In the genomic region with DNA sequence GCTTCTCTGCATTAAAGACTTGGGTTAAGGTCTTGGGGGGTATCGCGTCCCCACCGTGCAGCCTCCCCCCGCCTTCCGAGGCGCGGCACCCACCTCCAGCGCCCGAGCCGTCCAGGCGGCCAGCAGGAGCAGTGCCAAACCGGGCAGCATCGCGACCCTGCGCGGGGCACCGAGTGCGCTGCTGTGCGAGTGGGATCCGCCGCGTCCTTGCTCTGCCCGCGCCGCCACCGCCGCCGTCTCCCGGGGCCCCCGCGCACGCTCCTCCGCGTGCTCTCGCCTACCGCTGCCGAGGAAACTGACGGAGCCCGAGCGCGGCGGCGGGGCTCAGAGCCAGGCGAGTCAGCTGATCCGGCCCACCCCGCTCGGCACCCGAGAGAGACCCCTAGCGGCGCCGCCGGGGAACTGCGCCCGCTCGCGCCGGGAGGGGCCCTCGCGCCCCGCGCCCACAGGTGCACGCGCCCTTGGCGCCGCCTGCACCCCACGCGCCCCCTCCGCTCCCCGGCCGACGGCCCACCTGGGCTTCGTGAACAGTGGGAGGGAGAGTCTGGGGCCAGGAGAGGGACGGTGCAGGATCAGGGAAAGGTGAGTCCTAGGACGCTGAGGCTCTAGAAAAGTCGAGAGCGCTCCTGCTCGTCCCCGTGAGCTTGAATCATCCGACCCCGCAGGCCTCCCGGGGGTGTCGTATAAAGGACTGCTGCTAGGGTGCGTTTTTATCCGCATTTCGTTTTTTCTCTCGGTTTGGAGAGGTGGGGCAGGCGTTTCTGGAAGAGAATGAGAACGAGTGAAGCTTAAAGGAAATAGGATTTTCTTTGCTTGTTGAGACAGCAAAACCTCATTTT, we compare ENCODE assay signal across 8 cellular contexts. TPM values are rescaled to one million over a fixed set of nuclear protein-coding genes. Genes with fewer than 3 reads are reported as not detected.
A peak's percentile ranks its signal among the peaks of the same experiment; 100 is the strongest.
DNase-seq lines count a peak whose midpoint lies in the region; ATAC-seq and TF ChIP-seq lines count a peak whose summit lies in the region.

Gene APP (minus strand): TSS at position 300 of the 839 bp plus-strand sequence. CDS start 150 bp downstream, at position 150.

- peak within 1 kb of the TSS; percentile 89 for H3K27ac ChIP-seq in RWPE1
- peak within 1 kb of the TSS; percentile 80 for H3K27ac ChIP-seq in neural progenitor cell
- H3K27ac ChIP-seq in stomach smooth muscle (ENCODE audit: low read length), result peak within 1 kb of the TSS; percentile 76

- H3K4me2 ChIP-seq in neural progenitor cell, result peak within 1 kb of the TSS; percentile 86

- peak; percentile 85 for ATAC-seq in GM21515 (IDR thresholded peaks at IDR 0.05; ENCODE audit: unreplicated experiment)

- H3K4me1 Mint-ChIP-seq in neural progenitor cell, result peaks cover 41% of the 10 kb centered on the region

- peak within 1 kb of the TSS; percentile 99 for H2AFZ ChIP-seq in neural progenitor cell (replicated peaks)

- TF ChIP-seq CTCF in RWPE1 (conservative IDR thresholded peaks at IDR 0.05; ENCODE audit: low read depth) (peak; percentile 98), foreskin fibroblast (IDR thresholded peaks at IDR 0.05; ENCODE audit: low read depth, low read length) (peak; percentile 54), neural progenitor cell (IDR thresholded peaks at IDR 0.05) (peak; percentile 86)

- H3K36me3 Mint-ChIP-seq in neural progenitor cell, result peaks cover 2% of the 10 kb centered on the region

- H3K27me3 Mint-ChIP-seq in neural progenitor cell (ENCODE audit: insufficient read depth, low read depth), result peaks cover 9% of the 10 kb centered on the region

- POLR2A ChIA-PET in RWPE1 (lab: Yijun Ruan, JAX; ENCODE audit: low non-redundant PET), result no interaction called here

- peaks cover 49% of the 10 kb centered on the region for H3K79me2 ChIP-seq in neural progenitor cell (ENCODE audit: low read depth)

- H3K4me1 ChIP-seq in neural progenitor cell, result peaks cover 32% of the 10 kb centered on the region
- H3K4me1 ChIP-seq in stomach smooth muscle (ENCODE audit: control insufficient read depth, insufficient read depth, low read length), result peaks cover 22% of the 10 kb centered on the region

- DNase-seq in DMS114 treated with DMSO at 0.1 percent for 48 hours (lab: John Stamatoyannopoulos, UW; ENCODE audit: unreplicated experiment) (peak; percentile 17), HuH-7.5 (ENCODE audit: low spot score) (peak; percentile 72), RWPE1 (ENCODE audit: low spot score) (peak; percentile 93), activated gamma-delta T cell treated with Interleukin-2 at 50 U/mL for 16 hours (peak; percentile 82), foreskin fibroblast (peak; percentile 71 to 93), neural progenitor cell (ENCODE audit: low spot score) (peak; percentile 92)

- H4K20me1 ChIP-seq in neural progenitor cell (ENCODE audit: low read depth), result peaks cover 28% of the 10 kb centered on the region

- no peaks in the 10 kb centered on the region for H3K9me3 Mint-ChIP-seq in neural progenitor cell

- H3K4me3 ChIP-seq in foreskin fibroblast (ENCODE audit: low read depth in 1 of 2, low read length in 2 of 2) (peak within 1 kb of the TSS; percentile 87 to 89), neural progenitor cell (peak within 1 kb of the TSS; percentile 98), stomach smooth muscle (ENCODE audit: low read length in 2 of 2) (peak within 1 kb of the TSS; percentile 94 to 96)

- H3K9ac ChIP-seq in neural progenitor cell (peak within 1 kb of the TSS; percentile 76), stomach smooth muscle (ENCODE audit: low read length in 2 of 2) (peak within 1 kb of the TSS; percentile 61 to 79)

- peaks cover 19% of the 10 kb centered on the region for H3F3A ChIP-seq in neural progenitor cell (ENCODE audit: low read depth)

- H3K4me3 Mint-ChIP-seq in neural progenitor cell, result peak within 1 kb of the TSS; percentile 99

- CTCF ChIA-PET in RWPE1 (lab: Yijun Ruan, JAX), result interaction anchor here (0.5 to 1.2 kb wide), 10 partner anchors 8 to 585 kb away, joined by 3 to 5 read pairs (median 3); no protein-coding TSS in a partner anchor

- H3K27me3 ChIP-seq in neural progenitor cell, result peaks cover 10% of the 10 kb centered on the region
- no peaks in the 10 kb centered on the region for H3K27me3 ChIP-seq in stomach smooth muscle (ENCODE audit: control insufficient read depth in 1 of 2, insufficient read depth in 2 of 2, low read length in 2 of 2)

- H3K36me3 ChIP-seq in neural progenitor cell (no peaks in the 10 kb centered on the region), stomach smooth muscle (ENCODE audit: control insufficient read depth in 2 of 2, insufficient read depth in 2 of 2, low read length in 2 of 2) (no peaks in the 10 kb centered on the region)

- peak within 1 kb of the TSS; percentile 68 for H3K27ac Mint-ChIP-seq in neural progenitor cell

- H3K9me3 ChIP-seq in neural progenitor cell (ENCODE audit: low read depth) (no peaks in the 10 kb centered on the region), stomach smooth muscle (ENCODE audit: control insufficient read depth in 2 of 2, low read length in 2 of 2) (no peaks in the 10 kb centered on the region)

RNA-seq across cellular contexts. Expression of gene APP, which starts in this region (rescaled TPM):
- 292 and 306 TPM in 2 replicates for total RNA-seq in neural progenitor cell (ENCODE audit: low replicate concordance)

Comparison
In these comparisons a context has a peak if more than half of its experiments do, and no peak if none do; other contexts are left out.
1. Peak in every context shown above with its lines: DNase-seq, ATAC-seq, H3K4me3 ChIP-seq and H3K27ac ChIP-seq.
2. DNase-seq: peak in every context shown above with its lines; median percentile 93 in RWPE1; 92 in neural progenitor cell; 82 in activated gamma-delta T cell treated with Interleukin-2 at 50 U/mL for 16 hours; 82 in foreskin fibroblast; 72 in HuH-7.5; 17 in DMS114 treated with DMSO at 0.1 percent for 48 hours.